In genomic region chr10:122374246-122374858, GRCh38 we compare ENCODE assay signal across 8 cellular contexts. TPM values are rescaled to one million over a fixed set of nuclear protein-coding genes. Genes with fewer than 3 reads are reported as not detected.
DNase-seq lines count a peak whose midpoint lies in the region; ATAC-seq and TF ChIP-seq lines count a peak whose summit lies in the region.

TSS of gene PLEKHA1 (plus strand) at chr10:122374708. CDS start at chr10:122393201, 18,493 bp downstream.

- peak; percentile 87 for ATAC-seq in GM19328 (IDR thresholded peaks at IDR 0.05; ENCODE audit: unreplicated experiment)
- peak; percentile 90 for ATAC-seq in HG03460 (IDR thresholded peaks at IDR 0.05; ENCODE audit: unreplicated experiment)
- peak; percentile 96 for ATAC-seq in activated CD8-positive, alpha-beta T cell treated with anti-CD3 and anti-CD28 coated beads, Interleukin-2, amount 10 ng/mL, durations not matched to agents 7 days and 5 days

- peak within 1 kb of the TSS; percentile 89 for H3K27ac Mint-ChIP-seq in activated CD8-positive, alpha-beta T cell treated with anti-CD3 and anti-CD28 coated beads, Interleukin-2, amount 10 ng/mL, durations not matched to agents 7 days and 5 days

- peak within 1 kb of the TSS; percentile 91 for H3K4me3 Mint-ChIP-seq in activated CD8-positive, alpha-beta T cell treated with anti-CD3 and anti-CD28 coated beads, Interleukin-2, amount 10 ng/mL, durations not matched to agents 7 days and 5 days

- H3K9ac ChIP-seq in duodenal mucosa (ENCODE audit: low read depth in 1 of 2, low read length in 2 of 2) (peak within 1 kb of the TSS; percentile 60 to 80), liver (ENCODE audit: low read depth in 1 of 2, low read length in 2 of 2) (peak within 1 kb of the TSS; percentile 76 to 91)

- no peak for TF ChIP-seq CTCF in liver (IDR thresholded peaks at IDR 0.05; ENCODE audit: low read depth, low read length, missing input control)

- H3K4me1 ChIP-seq in duodenal mucosa (ENCODE audit: control insufficient read depth in 1 of 2, insufficient read depth in 2 of 2, low read length in 2 of 2) (peaks cover 10% of the 10 kb centered on the region in 2 donors), liver (ENCODE audit: control insufficient read depth in 4 of 4, insufficient read depth in 4 of 4, low read length in 3 of 4) (peaks cover 0 to 23% (median 11%) of the 10 kb centered on the region in 4 donors)

- POLR2A ChIA-PET in activated CD8-positive, alpha-beta T cell treated with anti-CD3 and anti-CD28 coated beads, Interleukin-2, amount 10 ng/mL, durations not matched to agents 7 days and 5 days (lab: Charles Lee), result no interaction called here

- DNase-seq in Ammon's horn (ENCODE audit: low spot score), result peak; percentile 95
- DNase-seq in NCI-H69 (lab: John Stamatoyannopoulos, UW), result peak; percentile 96
- DNase-seq in activated CD8-positive, alpha-beta T cell treated with anti-CD3 and anti-CD28 coated beads, Interleukin-2, amount 10 ng/mL, durations not matched to agents 7 days and 5 days, result peak; percentile 93
- DNase-seq in stimulated activated CD4-positive, alpha-beta T cell treated with anti-CD3 and anti-CD28 coated beads, Interleukin-2, amount 100 ng/mL, for 48 hours, result peak; percentile 87 to 88

- H3K9me3 ChIP-seq in duodenal mucosa (ENCODE audit: control insufficient read depth in 1 of 2, low read length in 2 of 2) (no peaks in the 10 kb centered on the region), liver (ENCODE audit: control insufficient read depth in 4 of 4, low read length in 3 of 4) (no peaks in the 10 kb centered on the region)

- CTCF ChIA-PET in activated CD8-positive, alpha-beta T cell treated with anti-CD3 and anti-CD28 coated beads, Interleukin-2, amount 10 ng/mL, durations not matched to agents 7 days and 5 days (lab: Charles Lee), result interaction anchor here (0.8 to 4.1 kb wide), 8 partner anchors 13 to 75 kb away, joined by 3 to 26 read pairs (median 4); no protein-coding TSS in a partner anchor

- H3K4me1 Mint-ChIP-seq in activated CD8-positive, alpha-beta T cell treated with anti-CD3 and anti-CD28 coated beads, Interleukin-2, amount 10 ng/mL, durations not matched to agents 7 days and 5 days (ENCODE audit: low read depth), result peaks cover 28% of the 10 kb centered on the region

- H3K27ac ChIP-seq in duodenal mucosa (ENCODE audit: low read depth, low read length) (peak within 1 kb of the TSS; percentile 94), liver (ENCODE audit: low read depth in 1 of 2, low read length in 2 of 2) (peak within 1 kb of the TSS; percentile 93 to 98)

- peaks cover 10% of the 10 kb centered on the region for H3K36me3 Mint-ChIP-seq in activated CD8-positive, alpha-beta T cell treated with anti-CD3 and anti-CD28 coated beads, Interleukin-2, amount 10 ng/mL, durations not matched to agents 7 days and 5 days (ENCODE audit: low read depth)

- H3K9me3 Mint-ChIP-seq in activated CD8-positive, alpha-beta T cell treated with anti-CD3 and anti-CD28 coated beads, Interleukin-2, amount 10 ng/mL, durations not matched to agents 7 days and 5 days (ENCODE audit: insufficient read depth), result no peaks in the 10 kb centered on the region

- H3K4me3 ChIP-seq in duodenal mucosa (ENCODE audit: low read depth in 1 of 2, low read length in 2 of 2) (peak within 1 kb of the TSS; percentile 72 to 83), liver (ENCODE audit: low read depth in 1 of 3, low read length in 3 of 3) (peak within 1 kb of the TSS; percentile 67 to 100 (median 71))

- H3K36me3 ChIP-seq in duodenal mucosa (ENCODE audit: control insufficient read depth in 1 of 2, insufficient read depth in 2 of 2, low read length in 2 of 2) (no peaks in the 10 kb centered on the region), liver (ENCODE audit: control insufficient read depth in 4 of 4, insufficient read depth in 3 of 4, low read depth in 1 of 4, low read length in 3 of 4) (no peaks in the 10 kb centered on the region)

- no peaks in the 10 kb centered on the region for H3K27me3 ChIP-seq in duodenal mucosa (ENCODE audit: control insufficient read depth in 1 of 2, insufficient read depth in 2 of 2, low read length in 2 of 2)
- no peaks in the 10 kb centered on the region for H3K27me3 ChIP-seq in liver (ENCODE audit: control insufficient read depth in 4 of 4, insufficient read depth in 4 of 4, low read length in 3 of 4)

- H3K27me3 Mint-ChIP-seq in activated CD8-positive, alpha-beta T cell treated with anti-CD3 and anti-CD28 coated beads, Interleukin-2, amount 10 ng/mL, durations not matched to agents 7 days and 5 days (ENCODE audit: low read depth), result peaks cover 21% of the 10 kb centered on the region

- no peak for TF ChIP-seq RAD21 in liver (IDR thresholded peaks at IDR 0.05)

- under 1% methylated on average over 71 of the region's 71 CpGs for WGBS in liver

TF ChIP-seq in liver, 16 proteins besides CTCF, POLR2A, EP300 and RAD21:
- TF ChIP-seq SP1 (IDR thresholded peaks at IDR 0.05) (no peak), YY1 (IDR thresholded peaks at IDR 0.05) (no peak), NR2F2 (IDR thresholded peaks at IDR 0.05) (no peak), FOXA2 (IDR thresholded peaks at IDR 0.05) (no peak), JUND (IDR thresholded peaks at IDR 0.05) (peak in 1 of 2 donors; percentile 47), REST (IDR thresholded peaks at IDR 0.05) (peak; percentile 12)

RNA-seq across cellular contexts. Expression of gene PLEKHA1, which starts in this region (rescaled TPM):
- total RNA-seq in activated CD8-positive, alpha-beta T cell treated with anti-CD3 and anti-CD28 coated beads, Interleukin-2, amount 10 ng/mL, durations not matched to agents 7 days and 5 days, result 10 to 100 TPM in 1 of 2 experiments, 1 to 10 TPM in 1; 9.6 to 11.7 TPM
- 10 to 100 TPM; 15.9 to 24.3 TPM for total RNA-seq in liver
- polyA plus RNA-seq in liver, result 10 to 100 TPM; 21.5 to 29.2 TPM

Comparison
In these comparisons a context has a peak if more than half of its experiments do, and no peak if none do; other contexts are left out.
1. Peak in every context shown above with its lines: DNase-seq, ATAC-seq, H3K4me3 ChIP-seq and H3K27ac ChIP-seq.